ENCODE assay signal across 13 cellular contexts in genomic region chr1:8540971-8541370, GRCh38.
DNase-seq lines count a peak whose midpoint lies in the region; ATAC-seq, FAIRE-seq and TF ChIP-seq lines count a peak whose summit lies in the region.
"Had no signal": no experiment of that assay in that cellular context is flagged by ENCODE, and none has a peak within 500 bp of the region (broad histone marks: within the 10 kb centered on the region; RNA-seq: fewer than 3 reads in every experiment).

No MANE protein-coding gene starts in this region.

- in situ Hi-C loops in gastrocnemius medialis (cut with MboI; ENCODE audit: low sequenced_read_pairs in 4 of 4) = no loop called here

- ATAC-seq in gastrocnemius medialis = no peak
- no peak for ATAC-seq in HG02588 (IDR thresholded peaks at IDR 0.05; ENCODE audit: unreplicated experiment)

- H3K27me3 ChIP-seq in SJSA1 (replicated peaks) = no peaks in the 10 kb centered on the region
- H3K27me3 ChIP-seq in gastrocnemius medialis = no peaks in the 10 kb centered on the region

- TF ChIP-seq CTCF in gastrocnemius medialis (IDR thresholded peaks at IDR 0.05 in 4 of 5, conservative IDR thresholded peaks at IDR 0.05 in 1 of 5) = no peak

- H3K4me3 ChIP-seq in SJSA1 (no peak overlapping the region), gastrocnemius medialis (no peak overlapping the region)

- no peaks in the 10 kb centered on the region for H3K9me3 ChIP-seq in SJSA1 (replicated peaks)
- H3K9me3 ChIP-seq in gastrocnemius medialis = no peaks in the 10 kb centered on the region

- intact Hi-C loops in gastrocnemius medialis (cut with DNase I; ENCODE audit: low total_unique reads) = no loop called here

- peaks cover 15% of the 10 kb centered on the region for H3K4me1 ChIP-seq in SJSA1 (replicated peaks)
- H3K4me1 ChIP-seq in gastrocnemius medialis = peaks cover 9 to 11% of the 10 kb centered on the region in 2 donors

- H3K27ac ChIP-seq in SJSA1 (peak overlapping the region; percentile 2), gastrocnemius medialis (peak overlapping the region; percentile 4 to 65 (median 57))

- no peak for DNase-seq in GM19239 (ENCODE audit: insufficient read length, low spot score)
- DNase-seq in SJSA1 (ENCODE audit: low read depth in 1 of 2, low spot score in 2 of 2) = no peak
- peak; percentile 56 for DNase-seq in dermis blood vessel endothelial cell
- DNase-seq in gastrocnemius medialis = no peak
- no peak for DNase-seq in Kasumi-1 (lab: John Stamatoyannopoulos, UW)
- no peak for DNase-seq in NCI-H446 (lab: John Stamatoyannopoulos, UW)
- DNase-seq: CD4-positive, alpha-beta T cell; H7; hypothalamus; NCI-H1105 treated with DMSO at 0.1 percent for 48 hours; NCI-H446 treated with DMSO at 0.1 percent for 48 hours; occipital lobe had no signal

- FAIRE-seq in GM19239 (lab: Jason Lieb, UNC) = peak; percentile 66

- TF ChIP-seq POLR2A in gastrocnemius medialis (IDR thresholded peaks at IDR 0.05) = no peak

- H3K36me3 ChIP-seq in SJSA1 = no peaks in the 10 kb centered on the region; the same call in 1 of the 2 replicates
- H3K36me3 ChIP-seq in gastrocnemius medialis = no peaks in the 10 kb centered on the region
